In the genomic region with DNA sequence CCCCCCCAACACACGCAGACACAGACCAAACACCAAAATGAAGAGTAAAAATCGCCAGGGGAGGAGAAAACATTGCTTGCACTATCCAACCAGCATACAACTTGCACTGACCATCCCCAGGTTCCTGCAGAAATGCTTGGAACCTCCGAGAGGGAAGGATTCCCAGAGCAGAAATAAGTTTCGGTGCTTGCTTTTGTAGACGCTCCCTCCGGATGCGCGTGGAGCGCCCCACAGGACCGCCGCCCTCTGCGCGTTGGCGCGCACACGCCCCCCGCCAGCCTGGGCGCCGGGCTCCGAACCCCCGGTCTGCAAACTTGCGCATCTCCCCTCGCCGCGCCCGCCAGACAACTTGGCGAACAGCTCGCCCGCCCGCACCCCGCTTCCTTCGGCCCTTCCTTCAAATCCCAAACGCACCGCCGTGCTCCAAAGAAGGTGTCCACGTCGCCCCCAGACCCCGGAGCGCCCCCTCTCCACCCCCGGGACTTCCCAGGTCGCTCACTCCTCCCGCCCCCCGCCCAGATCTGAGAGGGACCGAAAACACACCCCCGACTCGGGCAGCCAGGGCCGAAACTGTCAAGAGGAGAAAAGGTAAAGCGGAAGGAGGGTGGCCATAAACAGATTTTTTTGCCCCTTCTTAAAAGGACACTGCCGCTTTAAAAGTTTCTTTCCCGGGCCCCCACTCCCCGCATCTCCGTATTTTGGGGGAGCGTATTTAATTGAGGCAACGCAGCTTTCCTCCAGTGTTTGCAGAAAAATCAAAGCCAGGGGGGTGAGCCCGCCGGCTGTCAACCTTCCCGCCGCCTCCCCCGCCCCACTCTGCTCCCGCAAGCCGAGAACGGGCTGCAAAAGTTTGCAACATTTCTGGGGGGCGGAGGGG, we compare ENCODE assay signal across 1 cellular context.
TF ChIP-seq lines count a peak whose summit lies in the region.

No MANE protein-coding gene starts in this region.

TF ChIP-seq in HepG2, 621 proteins besides CTCF, POLR2A, EP300 and RAD21 (continued from another document):
- TF ChIP-seq, protein P1, sequence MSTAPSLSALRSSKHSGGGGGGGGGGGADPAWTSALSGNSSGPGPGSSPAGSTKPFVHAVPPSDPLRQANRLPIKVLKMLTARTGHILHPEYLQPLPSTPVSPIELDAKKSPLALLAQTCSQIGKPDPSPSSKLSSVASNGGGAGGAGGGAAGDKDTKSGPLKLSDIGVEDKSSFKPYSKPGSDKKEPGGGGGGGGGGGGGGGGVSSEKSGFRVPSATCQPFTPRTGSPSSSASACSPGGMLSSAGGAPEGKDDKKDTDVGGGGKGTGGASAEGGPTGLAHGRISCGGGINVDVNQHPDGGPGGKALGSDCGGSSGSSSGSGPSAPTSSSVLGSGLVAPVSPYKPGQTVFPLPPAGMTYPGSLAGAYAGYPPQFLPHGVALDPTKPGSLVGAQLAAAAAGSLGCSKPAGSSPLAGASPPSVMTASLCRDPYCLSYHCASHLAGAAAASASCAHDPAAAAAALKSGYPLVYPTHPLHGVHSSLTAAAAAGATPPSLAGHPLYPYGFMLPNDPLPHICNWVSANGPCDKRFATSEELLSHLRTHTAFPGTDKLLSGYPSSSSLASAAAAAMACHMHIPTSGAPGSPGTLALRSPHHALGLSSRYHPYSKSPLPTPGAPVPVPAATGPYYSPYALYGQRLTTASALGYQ (CRISPR knock-in tag; IDR thresholded peaks at IDR 0.05), result no peak
- TF ChIP-seq ZFP1 (CRISPR knock-in tag; IDR thresholded peaks at IDR 0.05) (no peak), TCF12 (IDR thresholded peaks at IDR 0.05) (no peak), TCF12 (CRISPR knock-in tag; IDR thresholded peaks at IDR 0.05) (no peak), ZNF382 (CRISPR knock-in tag; IDR thresholded peaks at IDR 0.05; ENCODE audit: borderline replicate concordance) (no peak), ZNF660 (CRISPR knock-in tag; IDR thresholded peaks at IDR 0.05; ENCODE audit: borderline replicate concordance, low read depth) (no peak), ZNF552 (CRISPR knock-in tag; IDR thresholded peaks at IDR 0.05; ENCODE audit: borderline replicate concordance) (no peak), TRIM24 (CRISPR knock-in tag; IDR thresholded peaks at IDR 0.05) (no peak), ZFP36L1 (CRISPR knock-in tag; IDR thresholded peaks at IDR 0.05) (no peak), CEBPB (IDR thresholded peaks at IDR 0.05; ENCODE audit: borderline replicate concordance, low read depth, low read length) (no peak)
- TF ChIP-seq, protein P2, sequence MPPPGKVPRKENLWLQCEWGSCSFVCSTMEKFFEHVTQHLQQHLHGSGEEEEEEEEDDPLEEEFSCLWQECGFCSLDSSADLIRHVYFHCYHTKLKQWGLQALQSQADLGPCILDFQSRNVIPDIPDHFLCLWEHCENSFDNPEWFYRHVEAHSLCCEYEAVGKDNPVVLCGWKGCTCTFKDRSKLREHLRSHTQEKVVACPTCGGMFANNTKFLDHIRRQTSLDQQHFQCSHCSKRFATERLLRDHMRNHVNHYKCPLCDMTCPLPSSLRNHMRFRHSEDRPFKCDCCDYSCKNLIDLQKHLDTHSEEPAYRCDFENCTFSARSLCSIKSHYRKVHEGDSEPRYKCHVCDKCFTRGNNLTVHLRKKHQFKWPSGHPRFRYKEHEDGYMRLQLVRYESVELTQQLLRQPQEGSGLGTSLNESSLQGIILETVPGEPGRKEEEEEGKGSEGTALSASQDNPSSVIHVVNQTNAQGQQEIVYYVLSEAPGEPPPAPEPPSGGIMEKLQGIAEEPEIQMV (CRISPR knock-in tag; IDR thresholded peaks at IDR 0.05; ENCODE audit: low read depth), result no peak
- TF ChIP-seq, protein P3, sequence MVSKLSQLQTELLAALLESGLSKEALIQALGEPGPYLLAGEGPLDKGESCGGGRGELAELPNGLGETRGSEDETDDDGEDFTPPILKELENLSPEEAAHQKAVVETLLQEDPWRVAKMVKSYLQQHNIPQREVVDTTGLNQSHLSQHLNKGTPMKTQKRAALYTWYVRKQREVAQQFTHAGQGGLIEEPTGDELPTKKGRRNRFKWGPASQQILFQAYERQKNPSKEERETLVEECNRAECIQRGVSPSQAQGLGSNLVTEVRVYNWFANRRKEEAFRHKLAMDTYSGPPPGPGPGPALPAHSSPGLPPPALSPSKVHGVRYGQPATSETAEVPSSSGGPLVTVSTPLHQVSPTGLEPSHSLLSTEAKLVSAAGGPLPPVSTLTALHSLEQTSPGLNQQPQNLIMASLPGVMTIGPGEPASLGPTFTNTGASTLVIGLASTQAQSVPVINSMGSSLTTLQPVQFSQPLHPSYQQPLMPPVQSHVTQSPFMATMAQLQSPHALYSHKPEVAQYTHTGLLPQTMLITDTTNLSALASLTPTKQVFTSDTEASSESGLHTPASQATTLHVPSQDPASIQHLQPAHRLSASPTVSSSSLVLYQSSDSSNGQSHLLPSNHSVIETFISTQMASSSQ (IDR thresholded peaks at IDR 0.05; ENCODE audit: low read depth), result no peak
- TF ChIP-seq, protein P3 (CRISPR knock-in tag; IDR thresholded peaks at IDR 0.05; ENCODE audit: borderline replicate concordance), result no peak
- TF ChIP-seq, protein P4, sequence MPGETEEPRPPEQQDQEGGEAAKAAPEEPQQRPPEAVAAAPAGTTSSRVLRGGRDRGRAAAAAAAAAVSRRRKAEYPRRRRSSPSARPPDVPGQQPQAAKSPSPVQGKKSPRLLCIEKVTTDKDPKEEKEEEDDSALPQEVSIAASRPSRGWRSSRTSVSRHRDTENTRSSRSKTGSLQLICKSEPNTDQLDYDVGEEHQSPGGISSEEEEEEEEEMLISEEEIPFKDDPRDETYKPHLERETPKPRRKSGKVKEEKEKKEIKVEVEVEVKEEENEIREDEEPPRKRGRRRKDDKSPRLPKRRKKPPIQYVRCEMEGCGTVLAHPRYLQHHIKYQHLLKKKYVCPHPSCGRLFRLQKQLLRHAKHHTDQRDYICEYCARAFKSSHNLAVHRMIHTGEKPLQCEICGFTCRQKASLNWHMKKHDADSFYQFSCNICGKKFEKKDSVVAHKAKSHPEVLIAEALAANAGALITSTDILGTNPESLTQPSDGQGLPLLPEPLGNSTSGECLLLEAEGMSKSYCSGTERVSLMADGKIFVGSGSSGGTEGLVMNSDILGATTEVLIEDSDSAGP (CRISPR knock-in tag; IDR thresholded peaks at IDR 0.05; ENCODE audit: borderline replicate concordance), result no peak
